Comparison of ENCODE assay signal across 1 cellular context in the genomic region with DNA sequence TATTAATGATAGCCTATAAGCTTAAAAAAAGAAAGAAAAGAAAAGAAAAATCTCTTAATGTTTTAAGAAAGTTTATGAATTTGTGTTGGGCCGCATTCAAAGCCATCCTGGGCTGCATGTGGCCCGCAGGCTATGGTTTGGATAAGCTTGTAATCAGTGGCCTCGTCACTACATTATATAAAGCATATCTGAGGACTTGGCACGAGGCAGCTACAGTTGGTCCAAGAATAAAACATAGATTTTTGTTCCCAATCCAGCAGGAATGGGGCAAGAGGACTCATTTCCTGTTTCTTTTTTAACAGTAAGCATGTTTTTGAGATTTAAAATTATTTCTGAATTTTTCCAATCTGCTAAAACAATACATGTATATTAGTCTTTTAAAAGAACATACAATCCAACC.
TF ChIP-seq lines count a peak whose summit lies in the region.

No MANE protein-coding gene starts in this region.

TF ChIP-seq in GM23338, 12 proteins besides CTCF, POLR2A, EP300 and RAD21 (continued from another document):
- TF ChIP-seq, protein P1, sequence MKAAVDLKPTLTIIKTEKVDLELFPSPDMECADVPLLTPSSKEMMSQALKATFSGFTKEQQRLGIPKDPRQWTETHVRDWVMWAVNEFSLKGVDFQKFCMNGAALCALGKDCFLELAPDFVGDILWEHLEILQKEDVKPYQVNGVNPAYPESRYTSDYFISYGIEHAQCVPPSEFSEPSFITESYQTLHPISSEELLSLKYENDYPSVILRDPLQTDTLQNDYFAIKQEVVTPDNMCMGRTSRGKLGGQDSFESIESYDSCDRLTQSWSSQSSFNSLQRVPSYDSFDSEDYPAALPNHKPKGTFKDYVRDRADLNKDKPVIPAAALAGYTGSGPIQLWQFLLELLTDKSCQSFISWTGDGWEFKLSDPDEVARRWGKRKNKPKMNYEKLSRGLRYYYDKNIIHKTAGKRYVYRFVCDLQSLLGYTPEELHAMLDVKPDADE (IDR thresholded peaks at IDR 0.05): no peak
- TF ChIP-seq CREB1 (CRISPR knock-in tag; IDR thresholded peaks at IDR 0.05; ENCODE audit: low read depth) (no peak), ZNF114 (CRISPR knock-in tag; IDR thresholded peaks at IDR 0.05) (no peak), JUNB (IDR thresholded peaks at IDR 0.05; ENCODE audit: unreplicated experiment) (no peak), NANOG (IDR thresholded peaks at IDR 0.05; ENCODE audit: borderline replicate concordance) (no peak), EZH2phosphoT487 (IDR thresholded peaks at IDR 0.05; ENCODE audit: unreplicated experiment) (no peak), ZNF331 (CRISPR knock-in tag; IDR thresholded peaks at IDR 0.05; ENCODE audit: low read depth) (no peak), EZH2 (IDR thresholded peaks at IDR 0.05; ENCODE audit: low read depth, unreplicated experiment) (no peak)
- TF ChIP-seq, protein P2, sequence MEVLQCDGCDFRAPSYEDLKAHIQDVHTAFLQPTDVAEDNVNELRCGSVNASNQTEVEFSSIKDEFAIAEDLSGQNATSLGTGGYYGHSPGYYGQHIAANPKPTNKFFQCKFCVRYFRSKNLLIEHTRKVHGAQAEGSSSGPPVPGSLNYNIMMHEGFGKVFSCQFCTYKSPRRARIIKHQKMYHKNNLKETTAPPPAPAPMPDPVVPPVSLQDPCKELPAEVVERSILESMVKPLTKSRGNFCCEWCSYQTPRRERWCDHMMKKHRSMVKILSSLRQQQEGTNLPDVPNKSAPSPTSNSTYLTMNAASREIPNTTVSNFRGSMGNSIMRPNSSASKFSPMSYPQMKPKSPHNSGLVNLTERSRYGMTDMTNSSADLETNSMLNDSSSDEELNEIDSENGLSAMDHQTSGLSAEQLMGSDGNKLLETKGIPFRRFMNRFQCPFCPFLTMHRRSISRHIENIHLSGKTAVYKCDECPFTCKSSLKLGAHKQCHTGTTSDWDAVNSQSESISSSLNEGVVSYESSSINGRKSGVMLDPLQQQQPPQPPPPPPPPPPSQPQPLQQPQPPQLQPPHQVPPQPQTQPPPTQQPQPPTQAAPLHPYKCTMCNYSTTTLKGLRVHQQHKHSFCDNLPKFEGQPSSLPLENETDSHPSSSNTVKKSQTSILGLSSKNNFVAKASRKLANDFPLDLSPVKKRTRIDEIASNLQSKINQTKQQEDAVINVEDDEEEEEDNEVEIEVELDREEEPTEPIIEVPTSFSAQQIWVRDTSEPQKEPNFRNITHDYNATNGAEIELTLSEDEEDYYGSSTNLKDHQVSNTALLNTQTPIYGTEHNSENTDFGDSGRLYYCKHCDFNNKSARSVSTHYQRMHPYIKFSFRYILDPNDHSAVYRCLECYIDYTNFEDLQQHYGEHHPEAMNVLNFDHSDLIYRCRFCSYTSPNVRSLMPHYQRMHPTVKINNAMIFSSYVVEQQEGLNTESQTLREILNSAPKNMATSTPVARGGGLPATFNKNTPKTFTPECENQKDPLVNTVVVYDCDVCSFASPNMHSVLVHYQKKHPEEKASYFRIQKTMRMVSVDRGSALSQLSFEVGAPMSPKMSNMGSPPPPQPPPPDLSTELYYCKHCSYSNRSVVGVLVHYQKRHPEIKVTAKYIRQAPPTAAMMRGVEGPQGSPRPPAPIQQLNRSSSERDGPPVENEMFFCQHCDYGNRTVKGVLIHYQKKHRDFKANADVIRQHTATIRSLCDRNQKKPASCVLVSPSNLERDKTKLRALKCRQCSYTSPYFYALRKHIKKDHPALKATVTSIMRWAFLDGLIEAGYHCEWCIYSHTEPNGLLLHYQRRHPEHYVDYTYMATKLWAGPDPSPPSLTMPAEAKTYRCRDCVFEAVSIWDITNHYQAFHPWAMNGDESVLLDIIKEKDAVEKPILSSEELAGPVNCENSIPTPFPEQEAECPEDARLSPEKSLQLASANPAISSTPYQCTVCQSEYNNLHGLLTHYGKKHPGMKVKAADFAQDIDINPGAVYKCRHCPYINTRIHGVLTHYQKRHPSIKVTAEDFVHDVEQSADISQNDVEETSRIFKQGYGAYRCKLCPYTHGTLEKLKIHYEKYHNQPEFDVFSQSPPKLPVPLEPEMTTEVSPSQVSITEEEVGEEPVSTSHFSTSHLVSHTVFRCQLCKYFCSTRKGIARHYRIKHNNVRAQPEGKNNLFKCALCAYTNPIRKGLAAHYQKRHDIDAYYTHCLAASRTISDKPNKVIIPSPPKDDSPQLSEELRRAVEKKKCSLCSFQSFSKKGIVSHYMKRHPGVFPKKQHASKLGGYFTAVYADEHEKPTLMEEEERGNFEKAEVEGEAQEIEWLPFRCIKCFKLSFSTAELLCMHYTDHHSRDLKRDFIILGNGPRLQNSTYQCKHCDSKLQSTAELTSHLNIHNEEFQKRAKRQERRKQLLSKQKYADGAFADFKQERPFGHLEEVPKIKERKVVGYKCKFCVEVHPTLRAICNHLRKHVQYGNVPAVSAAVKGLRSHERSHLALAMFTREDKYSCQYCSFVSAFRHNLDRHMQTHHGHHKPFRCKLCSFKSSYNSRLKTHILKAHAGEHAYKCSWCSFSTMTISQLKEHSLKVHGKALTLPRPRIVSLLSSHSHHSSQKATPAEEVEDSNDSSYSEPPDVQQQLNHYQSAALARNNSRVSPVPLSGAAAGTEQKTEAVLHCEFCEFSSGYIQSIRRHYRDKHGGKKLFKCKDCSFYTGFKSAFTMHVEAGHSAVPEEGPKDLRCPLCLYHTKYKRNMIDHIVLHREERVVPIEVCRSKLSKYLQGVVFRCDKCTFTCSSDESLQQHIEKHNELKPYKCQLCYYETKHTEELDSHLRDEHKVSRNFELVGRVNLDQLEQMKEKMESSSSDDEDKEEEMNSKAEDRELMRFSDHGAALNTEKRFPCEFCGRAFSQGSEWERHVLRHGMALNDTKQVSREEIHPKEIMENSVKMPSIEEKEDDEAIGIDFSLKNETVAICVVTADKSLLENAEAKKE (CRISPR knock-in tag; IDR thresholded peaks at IDR 0.05): no peak
TF ChIP-seq in GM23338: peak in this region for 0.
